Comparison of ENCODE assay signal across 9 cellular contexts in genomic region chr10:24929056-24929544, GRCh38. TPM values are rescaled to one million over a fixed set of nuclear protein-coding genes. Genes with fewer than 3 reads are reported as not detected.
DNase-seq lines count a peak whose midpoint lies in the region; ATAC-seq and TF ChIP-seq lines count a peak whose summit lies in the region.
"Had no signal": no experiment of that assay in that cellular context is flagged by ENCODE, and none has a peak within 500 bp of the region (broad histone marks: within the 10 kb centered on the region; RNA-seq: fewer than 3 reads in every experiment).

No MANE protein-coding gene starts in this region.

- H3K4me1 Mint-ChIP-seq in CD4-positive, alpha-beta T cell (ENCODE audit: low read depth), result peaks cover 18% of the 10 kb centered on the region
- peaks cover 13% of the 10 kb centered on the region for H3K4me1 Mint-ChIP-seq in activated CD8-positive, alpha-beta memory T cell treated with anti-CD3 and anti-CD28 coated beads, Interleukin-2, amount 10 ng/mL, durations not matched to agents 7 days and 5 days

- no peak for TF ChIP-seq CTCF in GM06990 (IDR thresholded peaks at IDR 0.05; ENCODE audit: insufficient read depth, low read length, poor library complexity, severe bottlenecking)
- TF ChIP-seq CTCF in cardiac fibroblast (IDR thresholded peaks at IDR 0.05; ENCODE audit: low read depth, low read length), result no peak
- TF ChIP-seq CTCF in upper lobe of right lung (IDR thresholded peaks at IDR 0.05), result no peak
- no peak for TF ChIP-seq CTCF in CD4-positive, alpha-beta T cell (IDR thresholded peaks at IDR 0.05)

- no peak overlapping the region for H3K27ac Mint-ChIP-seq in CD4-positive, alpha-beta T cell
- H3K27ac Mint-ChIP-seq in activated CD8-positive, alpha-beta memory T cell treated with anti-CD3 and anti-CD28 coated beads, Interleukin-2, amount 10 ng/mL, durations not matched to agents 7 days and 5 days, result no peak overlapping the region

- H3K36me3 ChIP-seq in GM06990 (ENCODE audit: control insufficient read depth, insufficient read depth, low read length) (no peaks in the 10 kb centered on the region), upper lobe of right lung (no peaks in the 10 kb centered on the region)

- ATAC-seq in HG03060 (IDR thresholded peaks at IDR 0.05; ENCODE audit: low read depth, unreplicated experiment), result peak; percentile 52
- no peak for ATAC-seq in upper lobe of right lung
- no peak for ATAC-seq in CD4-positive, alpha-beta T cell (ENCODE audit: poor library complexity)
- no peak for ATAC-seq in activated CD8-positive, alpha-beta memory T cell treated with anti-CD3 and anti-CD28 coated beads, Interleukin-2, amount 10 ng/mL, durations not matched to agents 7 days and 5 days

- no peaks in the 10 kb centered on the region for H3K36me3 Mint-ChIP-seq in CD4-positive, alpha-beta T cell (ENCODE audit: low read depth)
- peaks cover 12% of the 10 kb centered on the region for H3K36me3 Mint-ChIP-seq in activated CD8-positive, alpha-beta memory T cell treated with anti-CD3 and anti-CD28 coated beads, Interleukin-2, amount 10 ng/mL, durations not matched to agents 7 days and 5 days

- no peak overlapping the region for H3K27ac ChIP-seq in upper lobe of right lung
- H3K27ac ChIP-seq in CD4-positive, alpha-beta T cell (ENCODE audit: low read depth, low read length), result no peak overlapping the region

- no peak overlapping the region for H3K4me3 ChIP-seq in GM06990 (replicated peaks; ENCODE audit: low read depth, low read length)
- no peak overlapping the region for H3K4me3 ChIP-seq in cardiac fibroblast (replicated peaks in 1 of 2; ENCODE audit: low read depth in 2 of 2, low read length in 2 of 2)
- H3K4me3 ChIP-seq in upper lobe of right lung, result no peak overlapping the region

- no peak overlapping the region for H3K4me3 Mint-ChIP-seq in CD4-positive, alpha-beta T cell
- H3K4me3 Mint-ChIP-seq in activated CD8-positive, alpha-beta memory T cell treated with anti-CD3 and anti-CD28 coated beads, Interleukin-2, amount 10 ng/mL, durations not matched to agents 7 days and 5 days, result no peak overlapping the region

- no peaks in the 10 kb centered on the region for H3K9me3 ChIP-seq in upper lobe of right lung
- H3K9me3 ChIP-seq in CD4-positive, alpha-beta T cell (ENCODE audit: control insufficient read depth, low read length), result no peaks in the 10 kb centered on the region

- H3K4me1 ChIP-seq in upper lobe of right lung, result no peaks in the 10 kb centered on the region

- POLR2A ChIA-PET in CD4-positive, alpha-beta T cell (lab: Charles Lee), result no interaction called here

- intact Hi-C loops in upper lobe of right lung (cut with DNase I), result no loop called here
- intact Hi-C loops in CD4-positive, alpha-beta T cell (cut with DNase I, micrococcal nuclease), result no loop called here

- no peaks in the 10 kb centered on the region for H3K9me3 Mint-ChIP-seq in CD4-positive, alpha-beta T cell
- H3K9me3 Mint-ChIP-seq in activated CD8-positive, alpha-beta memory T cell treated with anti-CD3 and anti-CD28 coated beads, Interleukin-2, amount 10 ng/mL, durations not matched to agents 7 days and 5 days (ENCODE audit: low read depth), result no peaks in the 10 kb centered on the region

- CTCF ChIA-PET in CD4-positive, alpha-beta T cell (lab: Charles Lee), result no interaction called here
- CTCF ChIA-PET in activated CD8-positive, alpha-beta memory T cell treated with anti-CD3 and anti-CD28 coated beads, Interleukin-2, amount 10 ng/mL, durations not matched to agents 7 days and 5 days (lab: Charles Lee), result interaction anchor here (0.7 to 3.4 kb wide), 3 partner anchors 8 to 23 kb away, joined by 3 to 11 read pairs (median 6); partner anchors contain the start of gene PRTFDC1

- no peaks in the 10 kb centered on the region for H3K27me3 Mint-ChIP-seq in CD4-positive, alpha-beta T cell
- H3K27me3 Mint-ChIP-seq in activated CD8-positive, alpha-beta memory T cell treated with anti-CD3 and anti-CD28 coated beads, Interleukin-2, amount 10 ng/mL, durations not matched to agents 7 days and 5 days, result no peaks in the 10 kb centered on the region

- H3K27me3 ChIP-seq in GM06990 (replicated peaks; ENCODE audit: control insufficient read depth, insufficient read depth, low read length) (no peaks in the 10 kb centered on the region), upper lobe of right lung (no peaks in the 10 kb centered on the region)
- no peaks in the 10 kb centered on the region for H3K27me3 ChIP-seq in CD4-positive, alpha-beta T cell (ENCODE audit: control insufficient read depth, insufficient read depth, low read length)

- DNase-seq in GM06990 (ENCODE audit: extremely low read depth, insufficient read length) (peak; percentile 42), cardiac fibroblast (ENCODE audit: low read depth in 2 of 2) (peak; percentile 92), renal cortical epithelial cell (ENCODE audit: low read depth) (peak; percentile 23), upper lobe of right lung (no peak)
- no peak for DNase-seq in CD4-positive, alpha-beta T cell
- no peak for DNase-seq in activated CD8-positive, alpha-beta memory T cell treated with anti-CD3 and anti-CD28 coated beads, Interleukin-2, amount 10 ng/mL, durations not matched to agents 7 days and 5 days
- DNase-seq: islet precursor cell, NCI-H446 had no signal

RNA-seq across cellular contexts. Expression of gene PRTFDC1, which starts 23.3 kb away (rescaled TPM):
- total RNA-seq in renal cortical epithelial cell (12.2 and 13.7 TPM in 2 replicates), upper lobe of right lung (2.7 TPM)
- total RNA-seq in CD4-positive, alpha-beta T cell, result under 1 TPM; 0.52 to 0.67 TPM
- total RNA-seq in activated CD8-positive, alpha-beta memory T cell treated with anti-CD3 and anti-CD28 coated beads, Interleukin-2, amount 10 ng/mL, durations not matched to agents 7 days and 5 days, result 1 to 10 TPM; 1.6 to 2.9 TPM

Comparison
In these comparisons a context has a peak if more than half of its experiments do, and no peak if none do; other contexts are left out.
1. DNase-seq: peak in GM06990 (single experiment), cardiac fibroblast (2 of 2) and renal cortical epithelial cell (single experiment); none in upper lobe of right lung (single experiment), CD4-positive, alpha-beta T cell (0 of 10) and activated CD8-positive, alpha-beta memory T cell treated with anti-CD3 and anti-CD28 coated beads, Interleukin-2, amount 10 ng/mL, durations not matched to agents 7 days and 5 days (single experiment).